Comparison of ENCODE assay signal across 18 cellular contexts in genomic region chr19:43478323-43478722, GRCh38. TPM values are rescaled to one million over a fixed set of nuclear protein-coding genes. Genes with fewer than 3 reads are reported as not detected.
DNase-seq lines count a peak whose midpoint lies in the region; ATAC-seq, FAIRE-seq and TF ChIP-seq lines count a peak whose summit lies in the region.
"Had no signal": no experiment of that assay in that cellular context is flagged by ENCODE, and none has a peak within 500 bp of the region (broad histone marks: within the 10 kb centered on the region; RNA-seq: fewer than 3 reads in every experiment).

No MANE protein-coding gene starts in this region.

- H3K9me3 ChIP-seq in kidney (ENCODE audit: control insufficient read depth in 1 of 2, low read length in 2 of 2) (no peaks in the 10 kb centered on the region), sigmoid colon (no peaks in the 10 kb centered on the region)
- H3K9me3 ChIP-seq: A549, HAP-1 had no signal

- no peak for TF ChIP-seq POLR2A in sigmoid colon (IDR thresholded peaks at IDR 0.05)

- no peak overlapping the region for H3K9ac ChIP-seq in kidney (ENCODE audit: low read length in 2 of 2)

- intact Hi-C loops in activated T-helper 2 cell treated with anti-CD3 and anti-CD28 coated beads, Interferon-gamma antibody, Interleukin-2, Interleukin-4, amounts not matched to agents 10 μg/mL and 5 μg/mL and 100 μg/mL, durations not matched to agents 14 hours and 24 hours and 36 hours (cut with micrococcal nuclease): no loop called here
- intact Hi-C loops in kidney (cut with DNase I): no loop called here
- intact Hi-C loops in sigmoid colon (cut with DNase I): no loop called here

- TF ChIP-seq CTCF in kidney (IDR thresholded peaks at IDR 0.05; ENCODE audit: borderline replicate concordance, extremely low read depth, insufficient read depth): no peak
- no peak for TF ChIP-seq CTCF in sigmoid colon (IDR thresholded peaks at IDR 0.05)
- TF ChIP-seq CTCF in RWPE1 (conservative IDR thresholded peaks at IDR 0.05; ENCODE audit: low read depth): no peak

- POLR2A ChIA-PET in RWPE1 (lab: Yijun Ruan, JAX; ENCODE audit: low non-redundant PET): no interaction called here

- no peak overlapping the region for H3K4me3 Mint-ChIP-seq in stimulated activated naive CD8-positive, alpha-beta T cell treated with anti-CD3 and anti-CD28 coated beads, Interleukin-15, Interleukin-2, amounts not matched to agents 100 ng/mL and 50 ng/mL, for 24 hours
- no peak overlapping the region for H3K4me3 Mint-ChIP-seq in stimulated activated naive CD8-positive, alpha-beta T cell treated with anti-CD3 and anti-CD28 coated beads, Interleukin-15, amount 100 ng/mL, for 72 hours
- no peak overlapping the region for H3K4me3 Mint-ChIP-seq in activated T-helper 2 cell treated with anti-CD3 and anti-CD28 coated beads, Interferon-gamma antibody, Interleukin-2, Interleukin-4, amounts not matched to agents 10 μg/mL and 5 μg/mL and 100 μg/mL, durations not matched to agents 14 hours and 24 hours and 36 hours (ENCODE audit: low read depth)
- H3K4me3 Mint-ChIP-seq in stimulated activated effector memory CD8-positive, alpha-beta T cell treated with anti-CD3 and anti-CD28 coated beads, Interleukin-12 subunit alpha, Interleukin-12 subunit beta, amount 100 ng/mL, for 72 hours: no peak overlapping the region

- H3K36me3 ChIP-seq in kidney (ENCODE audit: control insufficient read depth in 1 of 2, insufficient read depth in 2 of 2, low read length in 2 of 2) (peaks cover 0 to 5% of the 10 kb centered on the region in 2 donors), sigmoid colon (no peaks in the 10 kb centered on the region)
- H3K36me3 ChIP-seq: HAP-1 had no signal

- H3K4me3 ChIP-seq in kidney (ENCODE audit: low read length in 2 of 2) (no peak overlapping the region), sigmoid colon (no peak overlapping the region)
- H3K4me3 ChIP-seq: A549, HAP-1 had no signal

- H3K36me3 Mint-ChIP-seq in stimulated activated naive CD8-positive, alpha-beta T cell treated with anti-CD3 and anti-CD28 coated beads, Interleukin-15, Interleukin-2, amounts not matched to agents 100 ng/mL and 50 ng/mL, for 24 hours (ENCODE audit: low read depth): peaks cover 15% of the 10 kb centered on the region
- peaks cover 15% of the 10 kb centered on the region for H3K36me3 Mint-ChIP-seq in activated T-helper 2 cell treated with anti-CD3 and anti-CD28 coated beads, Interferon-gamma antibody, Interleukin-2, Interleukin-4, amounts not matched to agents 10 μg/mL and 5 μg/mL and 100 μg/mL, durations not matched to agents 14 hours and 24 hours and 36 hours (ENCODE audit: low read depth)
- H3K36me3 Mint-ChIP-seq in stimulated activated effector memory CD8-positive, alpha-beta T cell treated with anti-CD3 and anti-CD28 coated beads, Interleukin-12 subunit alpha, Interleukin-12 subunit beta, amount 100 ng/mL, for 72 hours: peaks cover 7% of the 10 kb centered on the region

- H3K27ac ChIP-seq in kidney (ENCODE audit: low read depth in 2 of 2, low read length in 2 of 2): no peak overlapping the region
- H3K27ac ChIP-seq in sigmoid colon: no peak overlapping the region
- H3K27ac ChIP-seq in RWPE1: no peak overlapping the region
- H3K27ac ChIP-seq: A549 had no signal

- CTCF ChIA-PET in RWPE1 (lab: Yijun Ruan, JAX): interaction anchor here (0.6 kb wide), 1 partner anchor 1238 kb away, joined by 4 read pairs; no protein-coding TSS in a partner anchor

- peaks cover 14% of the 10 kb centered on the region for H3K4me1 Mint-ChIP-seq in stimulated activated naive CD8-positive, alpha-beta T cell treated with anti-CD3 and anti-CD28 coated beads, Interleukin-15, Interleukin-2, amounts not matched to agents 100 ng/mL and 50 ng/mL, for 24 hours (ENCODE audit: low read depth)
- H3K4me1 Mint-ChIP-seq in stimulated activated naive CD8-positive, alpha-beta T cell treated with anti-CD3 and anti-CD28 coated beads, Interleukin-15, amount 100 ng/mL, for 72 hours: peaks cover 25% of the 10 kb centered on the region
- H3K4me1 Mint-ChIP-seq in activated T-helper 2 cell treated with anti-CD3 and anti-CD28 coated beads, Interferon-gamma antibody, Interleukin-2, Interleukin-4, amounts not matched to agents 10 μg/mL and 5 μg/mL and 100 μg/mL, durations not matched to agents 14 hours and 24 hours and 36 hours (ENCODE audit: low read depth): peaks cover 16% of the 10 kb centered on the region
- peaks cover 14% of the 10 kb centered on the region for H3K4me1 Mint-ChIP-seq in stimulated activated effector memory CD8-positive, alpha-beta T cell treated with anti-CD3 and anti-CD28 coated beads, Interleukin-12 subunit alpha, Interleukin-12 subunit beta, amount 100 ng/mL, for 72 hours

- no peak for FAIRE-seq in kidney (lab: Jason Lieb, UNC)
- FAIRE-seq: A549 had no signal

- H3K27me3 ChIP-seq in sigmoid colon: no peaks in the 10 kb centered on the region

- no peak for TF ChIP-seq EP300 in sigmoid colon (IDR thresholded peaks at IDR 0.05)

- no peaks in the 10 kb centered on the region for H3K9me3 Mint-ChIP-seq in stimulated activated naive CD8-positive, alpha-beta T cell treated with anti-CD3 and anti-CD28 coated beads, Interleukin-15, Interleukin-2, amounts not matched to agents 100 ng/mL and 50 ng/mL, for 24 hours
- no peaks in the 10 kb centered on the region for H3K9me3 Mint-ChIP-seq in stimulated activated naive CD8-positive, alpha-beta T cell treated with anti-CD3 and anti-CD28 coated beads, Interleukin-15, amount 100 ng/mL, for 72 hours
- peaks cover 3% of the 10 kb centered on the region for H3K9me3 Mint-ChIP-seq in activated T-helper 2 cell treated with anti-CD3 and anti-CD28 coated beads, Interferon-gamma antibody, Interleukin-2, Interleukin-4, amounts not matched to agents 10 μg/mL and 5 μg/mL and 100 μg/mL, durations not matched to agents 14 hours and 24 hours and 36 hours
- H3K9me3 Mint-ChIP-seq in stimulated activated effector memory CD8-positive, alpha-beta T cell treated with anti-CD3 and anti-CD28 coated beads, Interleukin-12 subunit alpha, Interleukin-12 subunit beta, amount 100 ng/mL, for 72 hours: no peaks in the 10 kb centered on the region

- DNase-seq in stimulated activated naive CD8-positive, alpha-beta T cell treated with anti-CD3 and anti-CD28 coated beads, Interleukin-15, amount 100 ng/mL, for 72 hours: no peak
- DNase-seq in activated T-helper 2 cell treated with anti-CD3 and anti-CD28 coated beads, Interferon-gamma antibody, Interleukin-2, Interleukin-4, amounts not matched to agents 10 μg/mL and 5 μg/mL and 100 μg/mL, durations not matched to agents 14 hours and 24 hours and 36 hours (ENCODE audit: low spot score): no peak
- DNase-seq in kidney: peak; percentile 6
- no peak for DNase-seq in stimulated activated effector memory CD8-positive, alpha-beta T cell treated with anti-CD3 and anti-CD28 coated beads, Interleukin-12 subunit alpha, Interleukin-12 subunit beta, amount 100 ng/mL, for 72 hours (ENCODE audit: low spot score in 2 of 2)
- no peak for DNase-seq in sigmoid colon
- no peak for DNase-seq in RWPE1 (ENCODE audit: low spot score)
- DNase-seq: DMS79 treated with DMSO at 0.1 percent for 48 hours, KBM-7, NCI-H1105 treated with DMSO at 0.1 percent for 48 hours, NCI-H1694 treated with DMSO at 0.1 percent for 48 hours, NCI-H2107, NCI-H226, NCI-H524 treated with DMSO at 0.1 percent for 48 hours had no signal

- no peaks in the 10 kb centered on the region for H3K27me3 Mint-ChIP-seq in stimulated activated naive CD8-positive, alpha-beta T cell treated with anti-CD3 and anti-CD28 coated beads, Interleukin-15, Interleukin-2, amounts not matched to agents 100 ng/mL and 50 ng/mL, for 24 hours
- H3K27me3 Mint-ChIP-seq in stimulated activated naive CD8-positive, alpha-beta T cell treated with anti-CD3 and anti-CD28 coated beads, Interleukin-15, amount 100 ng/mL, for 72 hours: no peaks in the 10 kb centered on the region
- H3K27me3 Mint-ChIP-seq in activated T-helper 2 cell treated with anti-CD3 and anti-CD28 coated beads, Interferon-gamma antibody, Interleukin-2, Interleukin-4, amounts not matched to agents 10 μg/mL and 5 μg/mL and 100 μg/mL, durations not matched to agents 14 hours and 24 hours and 36 hours (ENCODE audit: low read depth): no peaks in the 10 kb centered on the region

- no peak for ATAC-seq in stimulated activated naive CD8-positive, alpha-beta T cell treated with anti-CD3 and anti-CD28 coated beads, Interleukin-15, amount 100 ng/mL, for 72 hours
- no peak for ATAC-seq in stimulated activated effector memory CD8-positive, alpha-beta T cell treated with anti-CD3 and anti-CD28 coated beads, Interleukin-12 subunit alpha, Interleukin-12 subunit beta, amount 100 ng/mL, for 72 hours
- ATAC-seq in activated CD4-positive, CD25-positive, alpha-beta regulatory T cell treated with anti-CD3 and anti-CD28 coated beads, Interleukin-2, amount 50 U/mL, for 24 hours: no peak
- ATAC-seq: A549 had no signal

- H3K27ac Mint-ChIP-seq in stimulated activated naive CD8-positive, alpha-beta T cell treated with anti-CD3 and anti-CD28 coated beads, Interleukin-15, Interleukin-2, amounts not matched to agents 100 ng/mL and 50 ng/mL, for 24 hours: peak overlapping the region; percentile 7
- peak overlapping the region in 1 of 2 donors; percentile 4 for H3K27ac Mint-ChIP-seq in stimulated activated naive CD8-positive, alpha-beta T cell treated with anti-CD3 and anti-CD28 coated beads, Interleukin-15, amount 100 ng/mL, for 72 hours
- H3K27ac Mint-ChIP-seq in activated T-helper 2 cell treated with anti-CD3 and anti-CD28 coated beads, Interferon-gamma antibody, Interleukin-2, Interleukin-4, amounts not matched to agents 10 μg/mL and 5 μg/mL and 100 μg/mL, durations not matched to agents 14 hours and 24 hours and 36 hours: peak overlapping the region; percentile 23
- H3K27ac Mint-ChIP-seq in stimulated activated effector memory CD8-positive, alpha-beta T cell treated with anti-CD3 and anti-CD28 coated beads, Interleukin-12 subunit alpha, Interleukin-12 subunit beta, amount 100 ng/mL, for 72 hours: peak overlapping the region; percentile 36

- H3K4me1 ChIP-seq in kidney (ENCODE audit: control insufficient read depth in 1 of 2, insufficient read depth in 1 of 2, low read depth in 1 of 2, low read length in 2 of 2): no peaks in the 10 kb centered on the region
- peaks cover 0 to 10% (median 8%) of the 10 kb centered on the region in 4 donors for H3K4me1 ChIP-seq in sigmoid colon
- H3K4me1 ChIP-seq: HAP-1 had no signal

- WGBS in sigmoid colon, 2 donors: 91 to 93% methylated on average over 3 of the region's 3 CpGs

RNA-seq across cellular contexts. Expression of gene LYPD3, which starts 12.9 kb away (rescaled TPM):
- 2.5 and 3.0 TPM in 2 replicates for total RNA-seq in activated T-helper 2 cell treated with anti-CD3 and anti-CD28 coated beads, Interferon-gamma antibody, Interleukin-2, Interleukin-4, amounts not matched to agents 10 μg/mL and 5 μg/mL and 100 μg/mL, durations not matched to agents 14 hours and 24 hours and 36 hours
- total RNA-seq in kidney: 1.7 TPM
- polyA plus RNA-seq in kidney (ENCODE audit: insufficient read depth, low read depth, low replicate concordance): 2.2 TPM
- total RNA-seq in sigmoid colon: 1 to 10 TPM in 3 of 4 donors, not detected in 1; 1.2 to 1.8 (median 1.8) TPM
- 1 to 10 TPM in 1 of 3 donors, under 1 TPM in 2; 0.46 to 1.6 (median 0.60) TPM for polyA plus RNA-seq in sigmoid colon

RNA-seq across cellular contexts. Expression of gene PHLDB3, which starts 26.2 kb away (rescaled TPM):
- 23.0 and 25.3 TPM in 2 replicates for total RNA-seq in activated T-helper 2 cell treated with anti-CD3 and anti-CD28 coated beads, Interferon-gamma antibody, Interleukin-2, Interleukin-4, amounts not matched to agents 10 μg/mL and 5 μg/mL and 100 μg/mL, durations not matched to agents 14 hours and 24 hours and 36 hours
- 10.8 TPM for total RNA-seq in kidney
- 8.2 TPM for polyA plus RNA-seq in kidney (ENCODE audit: insufficient read depth, low read depth, low replicate concordance)
- total RNA-seq in sigmoid colon: 10 to 100 TPM in 2 of 4 donors, 1 to 10 TPM in 2; 5.7 to 12.5 (median 10.1) TPM
- 10 to 100 TPM in 1 of 3 donors, 1 to 10 TPM in 2; 6.5 to 16.0 (median 9.0) TPM for polyA plus RNA-seq in sigmoid colon

RNA-seq across cellular contexts. Expression of gene ETHE1, which starts 48.7 kb away (rescaled TPM):
- 64.6 and 65.5 TPM in 2 replicates for total RNA-seq in activated T-helper 2 cell treated with anti-CD3 and anti-CD28 coated beads, Interferon-gamma antibody, Interleukin-2, Interleukin-4, amounts not matched to agents 10 μg/mL and 5 μg/mL and 100 μg/mL, durations not matched to agents 14 hours and 24 hours and 36 hours
- total RNA-seq in kidney (61.3 TPM), sigmoid colon (10 to 100 TPM; 40.7 to 57.9 (median 52.1) TPM)
- polyA plus RNA-seq in kidney (ENCODE audit: insufficient read depth, low read depth, low replicate concordance) (81.8 TPM), sigmoid colon (100 to 1,000 TPM; 429 to 575 (median 512) TPM)

RNA-seq across cellular contexts. Expression of gene ZNF575, which starts 54.7 kb away (rescaled TPM):
- 1.7 and 2.1 TPM in 2 replicates for total RNA-seq in activated T-helper 2 cell treated with anti-CD3 and anti-CD28 coated beads, Interferon-gamma antibody, Interleukin-2, Interleukin-4, amounts not matched to agents 10 μg/mL and 5 μg/mL and 100 μg/mL, durations not matched to agents 14 hours and 24 hours and 36 hours
- total RNA-seq in kidney: 3.1 TPM
- polyA plus RNA-seq in kidney (ENCODE audit: insufficient read depth, low read depth, low replicate concordance): 2.8 TPM
- under 1 TPM in 1 of 4 donors, not detected in 3; 0.14 TPM for total RNA-seq in sigmoid colon
- polyA plus RNA-seq in sigmoid colon: 1 to 10 TPM; 4.0 to 4.2 (median 4.2) TPM
- total RNA-seq: SK-MEL-5 had no signal
